1 cellular context compared by ENCODE assay signal in the genomic region with DNA sequence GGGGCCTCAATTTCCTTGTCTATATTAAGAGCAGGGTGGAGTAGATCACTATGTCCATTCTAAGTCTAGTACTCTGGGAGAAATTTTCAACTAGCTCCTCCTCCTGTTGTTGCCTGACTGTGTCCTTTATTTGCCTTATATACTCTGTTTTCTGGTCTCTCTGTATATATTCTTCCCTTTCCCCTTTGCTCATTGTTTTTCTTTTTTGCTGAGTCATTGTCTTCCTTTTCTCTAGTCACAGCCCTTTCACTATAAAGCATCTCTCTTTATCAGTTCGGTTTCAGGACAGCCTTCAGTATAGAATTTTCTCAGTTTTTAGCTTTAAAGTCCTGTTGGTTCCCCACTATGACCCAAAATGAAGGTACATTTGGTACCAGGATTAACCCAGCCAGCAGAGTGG.
TF ChIP-seq lines count a peak whose summit lies in the region.

No MANE protein-coding gene starts in this region.

TF ChIP-seq in K562, 482 proteins besides CTCF, POLR2A, EP300 and RAD21 (continued from another document):
- peak; percentile 76; the same call in 1 of the 2 replicates for TF ChIP-seq C11orf30 (IDR thresholded peaks at IDR 0.05; ENCODE audit: low read depth)
- peak; percentile 89 for TF ChIP-seq NFE2L1 (tag; IDR thresholded peaks at IDR 0.05; ENCODE audit: borderline replicate concordance, low read depth)
- TF ChIP-seq HMG20B (CRISPR knock-in tag; IDR thresholded peaks at IDR 0.05): no peak
- TF ChIP-seq SRSF9 (IDR thresholded peaks at IDR 0.05; ENCODE audit: borderline replicate concordance, low read depth, low read length): no peak
- no peak for TF ChIP-seq CREBBP (IDR thresholded peaks at IDR 0.05; ENCODE audit: low read depth, low read length)
- TF ChIP-seq ATF7 (IDR thresholded peaks at IDR 0.05): no peak
- no peak for TF ChIP-seq NFYB (IDR thresholded peaks at IDR 0.05; ENCODE audit: extremely low read depth, insufficient read length)
- TF ChIP-seq MAFK (IDR thresholded peaks at IDR 0.05; ENCODE audit: low read length): peak; percentile 81
